8 cellular contexts compared by ENCODE assay signal in genomic region chr7:41732279-41733062, GRCh38. TPM values are rescaled to one million over a fixed set of nuclear protein-coding genes. Genes with fewer than 3 reads are reported as not detected.
A peak's percentile ranks its signal among the peaks of the same experiment; 100 is the strongest.
DNase-seq lines count a peak whose midpoint lies in the region; ATAC-seq and TF ChIP-seq lines count a peak whose summit lies in the region.

No MANE protein-coding gene starts in this region.

- TF ChIP-seq CTCF in AG09319 (IDR thresholded peaks at IDR 0.05; ENCODE audit: low read depth, low read length) (peak; percentile 40), epithelial cell of esophagus (IDR thresholded peaks at IDR 0.05; ENCODE audit: insufficient read depth, low read depth, low read length, missing control alignments) (peak; percentile 10)

- DNase-seq in AG09319 (ENCODE audit: extremely low read depth, low read depth) (no peak), MV-4-11 (lab: John Stamatoyannopoulos, UW) (peak; percentile 55), epithelial cell of esophagus (ENCODE audit: low read depth) (no peak), mesenteric fat pad (ENCODE audit: low spot score) (no peak)
- DNase-seq in stimulated activated naive B cell treated with anti-CD40 and anti-IgM and Interleukin-4, amounts not matched to agents 10 μg/mL and 1 μg/mL and 100 μg/mL, for 72 hours, result no peak
- no peak for DNase-seq in effector CD8-positive, alpha-beta T cell (lab: John Stamatoyannopoulos, UW)

- H3K36me3 Mint-ChIP-seq in stimulated activated naive B cell treated with anti-CD40 and anti-IgM and Interleukin-4, amounts not matched to agents 10 μg/mL and 1 μg/mL and 100 μg/mL, for 72 hours, result peaks cover 2 to 7% of the 10 kb centered on the region in 2 donors

- H3K4me1 Mint-ChIP-seq in stimulated activated naive B cell treated with anti-CD40 and anti-IgM and Interleukin-4, amounts not matched to agents 10 μg/mL and 1 μg/mL and 100 μg/mL, for 72 hours, result peaks cover 25 to 26% of the 10 kb centered on the region in 2 donors

- H3K4me3 ChIP-seq in epithelial cell of esophagus (ENCODE audit: low read length), result no peak overlapping the region

- peak overlapping the region; percentile 38 for H3K27ac Mint-ChIP-seq in stimulated activated naive B cell treated with anti-CD40 and anti-IgM and Interleukin-4, amounts not matched to agents 10 μg/mL and 1 μg/mL and 100 μg/mL, for 72 hours

- H3K4me3 Mint-ChIP-seq in stimulated activated naive B cell treated with anti-CD40 and anti-IgM and Interleukin-4, amounts not matched to agents 10 μg/mL and 1 μg/mL and 100 μg/mL, for 72 hours, result peak overlapping the region; percentile 25 to 35

- H3K9me3 Mint-ChIP-seq in stimulated activated naive B cell treated with anti-CD40 and anti-IgM and Interleukin-4, amounts not matched to agents 10 μg/mL and 1 μg/mL and 100 μg/mL, for 72 hours, result peaks cover 3 to 5% of the 10 kb centered on the region in 2 donors

- peaks cover 0 to 7% of the 10 kb centered on the region in 2 donors for H3K27me3 Mint-ChIP-seq in stimulated activated naive B cell treated with anti-CD40 and anti-IgM and Interleukin-4, amounts not matched to agents 10 μg/mL and 1 μg/mL and 100 μg/mL, for 72 hours

- ATAC-seq in GM19395 (IDR thresholded peaks at IDR 0.05; ENCODE audit: unreplicated experiment) (peak; percentile 30), HG03045 (IDR thresholded peaks at IDR 0.05; ENCODE audit: unreplicated experiment) (no peak)
- peak in 1 of 2 donors; percentile 13 for ATAC-seq in stimulated activated naive B cell treated with anti-CD40 and anti-IgM and Interleukin-4, amounts not matched to agents 10 μg/mL and 1 μg/mL and 100 μg/mL, for 72 hours (replicated peaks)

RNA-seq across cellular contexts. Expression of gene INHBA, which starts 29.6 kb away (rescaled TPM):
- 1.00 TPM for total RNA-seq in mesenteric fat pad
